Comparison of ENCODE assay signal across 18 cellular contexts in genomic region chr15:52068004-52068403, GRCh38. TPM values are rescaled to one million over a fixed set of nuclear protein-coding genes. Genes with fewer than 3 reads are reported as not detected.
DNase-seq lines count a peak whose midpoint lies in the region; ATAC-seq and TF ChIP-seq lines count a peak whose summit lies in the region.
"Had no signal": no experiment of that assay in that cellular context is flagged by ENCODE, and none has a peak within 500 bp of the region (broad histone marks: within the 10 kb centered on the region; RNA-seq: fewer than 3 reads in every experiment).

No MANE protein-coding gene starts in this region.

- H2AFZ ChIP-seq in PC-3 (ENCODE audit: low read length) (no peak overlapping the region), mammary epithelial cell (ENCODE audit: low read depth, low read length) (no peak overlapping the region)

- no peak overlapping the region for H3K4me2 ChIP-seq in PC-3 (ENCODE audit: low read length)
- peak overlapping the region; percentile 29 for H3K4me2 ChIP-seq in mammary epithelial cell (ENCODE audit: insufficient read depth, low read depth, low read length)

- H3K27me3 ChIP-seq in CD4-positive, CD25-positive, alpha-beta regulatory T cell (ENCODE audit: control insufficient read depth, insufficient read depth, low read length), result no peaks in the 10 kb centered on the region
- H3K27me3 ChIP-seq in PC-3 (ENCODE audit: low read length) (no peaks in the 10 kb centered on the region), mammary epithelial cell (ENCODE audit: insufficient read depth, low read length) (no peaks in the 10 kb centered on the region), endodermal cell (ENCODE audit: control insufficient read depth, insufficient read depth, low read length, poor library complexity, severe bottlenecking) (no peaks in the 10 kb centered on the region)
- H3K27me3 ChIP-seq: right atrium auricular region, stomach had no signal

- peaks cover 15 to 23% (median 16%) of the 10 kb centered on the region in 4 donors for H3K4me1 Mint-ChIP-seq in CD4-positive, CD25-positive, alpha-beta regulatory T cell
- H3K4me1 Mint-ChIP-seq in endodermal cell, result peaks cover 10% of the 10 kb centered on the region

- CTCF ChIA-PET in PC-3 (lab: Charles Lee), result no interaction called here
- CTCF ChIA-PET in mammary epithelial cell (lab: Charles Lee; ENCODE audit: low non-redundant PET), result no interaction called here

- TSS peak; percentile 2 for BruUV-seq in PC-3 (replicated peaks; lab: Mats Ljungman, UMichigan)
- BruUV-seq in mammary epithelial cell (replicated peaks; lab: Mats Ljungman, UMichigan), result no TSS peak

- H3K79me2 ChIP-seq in PC-3 (ENCODE audit: low read length), result no peaks in the 10 kb centered on the region
- peaks cover 3% of the 10 kb centered on the region for H3K79me2 ChIP-seq in mammary epithelial cell (ENCODE audit: insufficient read depth, low read length)

- no peak overlapping the region for H3K4me3 ChIP-seq in CD4-positive, CD25-positive, alpha-beta regulatory T cell (ENCODE audit: low read depth, low read length)
- H3K4me3 ChIP-seq in PC-3 (ENCODE audit: low read length) (no peak overlapping the region), mammary epithelial cell (replicated peaks in 1 of 3; ENCODE audit: insufficient read depth in 1 of 3, low read depth in 2 of 3, low read length in 3 of 3) (no peak overlapping the region), endodermal cell (ENCODE audit: low read length) (no peak overlapping the region)
- H3K4me3 ChIP-seq: right atrium auricular region, stomach had no signal

- WGBS in mammary epithelial cell (ENCODE audit: low coverage, missing lambda C conversion rate), result 0% methylated on average over 1 of the region's 1 CpG
- WGBS in endodermal cell (ENCODE audit: insufficient coverage in 1 of 2, insufficient read length in 1 of 2), 2 experiments, result 100% methylated on average over 1 of the region's 1 CpG; no CpG with 5 or more reads in 1 of the 2 experiments

- in situ Hi-C loops in mammary epithelial cell (cut with MboI; ENCODE audit: low sequenced_read_pairs in 2 of 2), result no loop called here

- no peaks in the 10 kb centered on the region for H3K9me3 Mint-ChIP-seq in CD4-positive, CD25-positive, alpha-beta regulatory T cell
- no peaks in the 10 kb centered on the region for H3K9me3 Mint-ChIP-seq in endodermal cell
- H3K9me3 Mint-ChIP-seq: CD8-positive, alpha-beta T cell had no signal

- ATAC-seq in CD4-positive, CD25-positive, alpha-beta regulatory T cell (ENCODE audit: low read depth in 2 of 2), result no peak
- peak; percentile 35 for ATAC-seq in PC-3
- no peak for ATAC-seq in activated CD4-positive, CD25-positive, alpha-beta regulatory T cell treated with anti-CD3 and anti-CD28 coated beads, Interleukin-2, amount 50 U/mL, for 24 hours
- ATAC-seq: CD8-positive, alpha-beta T cell; HCT116; left cardiac atrium had no signal

- intact Hi-C loops in PC-3 (cut with micrococcal nuclease) (no loop called here), mammary epithelial cell (cut with micrococcal nuclease) (no loop called here)

- H3K36me3 ChIP-seq in CD4-positive, CD25-positive, alpha-beta regulatory T cell (ENCODE audit: control insufficient read depth, insufficient read depth, low read length), result peaks cover 21% of the 10 kb centered on the region
- H3K36me3 ChIP-seq in PC-3 (ENCODE audit: low read depth, low read length), result no peaks in the 10 kb centered on the region
- peaks cover 3% of the 10 kb centered on the region for H3K36me3 ChIP-seq in mammary epithelial cell (ENCODE audit: insufficient read depth, low read length)
- peaks cover 24% of the 10 kb centered on the region for H3K36me3 ChIP-seq in endodermal cell (ENCODE audit: control insufficient read depth, insufficient read depth, low read length)

- H3K36me3 Mint-ChIP-seq in CD4-positive, CD25-positive, alpha-beta regulatory T cell, result peaks cover 21% of the 10 kb centered on the region
- H3K36me3 Mint-ChIP-seq in endodermal cell (ENCODE audit: low read depth), result peaks cover 18% of the 10 kb centered on the region

- dilution Hi-C loops in mammary epithelial cell (cut with HindIII; ENCODE audit: low sequenced_read_pairs), result loop anchor here (5.0 kb wide), 1 partner anchor 46 kb away; no protein-coding TSS in a partner anchor

- no peak for TF ChIP-seq CTCF in PC-3 (conservative IDR thresholded peaks at IDR 0.05; ENCODE audit: low read depth, low read length)
- no peak for TF ChIP-seq CTCF in mammary epithelial cell (conservative IDR thresholded peaks at IDR 0.05 in 1 of 2, IDR thresholded peaks at IDR 0.05 in 1 of 2; ENCODE audit: extremely low read depth in 1 of 2, insufficient read depth in 1 of 2, low read depth in 1 of 2, low read length in 2 of 2)
- TF ChIP-seq CTCF in endodermal cell (conservative IDR thresholded peaks at IDR 0.05), result no peak

- no peak overlapping the region for H3K9ac ChIP-seq in PC-3 (ENCODE audit: low read length)
- no peak overlapping the region for H3K9ac ChIP-seq in mammary epithelial cell (ENCODE audit: insufficient read depth, low read length)
- no peak overlapping the region for H3K9ac ChIP-seq in endodermal cell (ENCODE audit: extremely low read depth, low read length, poor library complexity, severe bottlenecking)

- peaks cover 10% of the 10 kb centered on the region for H3K4me1 ChIP-seq in CD4-positive, CD25-positive, alpha-beta regulatory T cell (ENCODE audit: control insufficient read depth, insufficient read depth, low read length, poor library complexity, severe bottlenecking)
- H3K4me1 ChIP-seq in PC-3 (ENCODE audit: insufficient read depth, low read length) (no peaks in the 10 kb centered on the region), mammary epithelial cell (ENCODE audit: insufficient read depth, low read length) (peaks cover 46% of the 10 kb centered on the region), endodermal cell (ENCODE audit: control insufficient read depth, insufficient read depth, low read length) (peaks cover 7% of the 10 kb centered on the region)
- H3K4me1 ChIP-seq: right atrium auricular region had no signal

- no peak overlapping the region for H3K4me3 Mint-ChIP-seq in CD4-positive, CD25-positive, alpha-beta regulatory T cell
- no peak overlapping the region for H3K4me3 Mint-ChIP-seq in endodermal cell
- H3K4me3 Mint-ChIP-seq: CD8-positive, alpha-beta T cell had no signal

- no peaks in the 10 kb centered on the region for H3K9me2 ChIP-seq in PC-3 (replicated peaks; ENCODE audit: low read length)

- peak overlapping the region in 2 of 3 donors; percentile 66 to 82 for H3K27ac Mint-ChIP-seq in CD4-positive, CD25-positive, alpha-beta regulatory T cell
- no peak overlapping the region for H3K27ac Mint-ChIP-seq in endodermal cell

- POLR2A ChIA-PET in PC-3 (lab: Charles Lee; ENCODE audit: unreplicated experiment), result no interaction called here

- no peaks in the 10 kb centered on the region for H4K20me1 ChIP-seq in PC-3 (ENCODE audit: low read length)
- H4K20me1 ChIP-seq in mammary epithelial cell (ENCODE audit: insufficient read depth, low read length), result no peaks in the 10 kb centered on the region

- no peak overlapping the region for H3K27ac ChIP-seq in CD4-positive, CD25-positive, alpha-beta regulatory T cell (ENCODE audit: insufficient read depth, low read length, poor library complexity, severe bottlenecking)
- H3K27ac ChIP-seq in PC-3 (ENCODE audit: low read length) (no peak overlapping the region), mammary epithelial cell (ENCODE audit: insufficient read depth, low read depth, low read length) (peak overlapping the region; percentile 76), endodermal cell (ENCODE audit: low read depth, low read length) (no peak overlapping the region)
- H3K27ac ChIP-seq: right atrium auricular region, stomach had no signal

- no peak for DNase-seq in CD4-positive, CD25-positive, alpha-beta regulatory T cell
- DNase-seq in PC-3 (no peak), mammary epithelial cell (peak; percentile 72), foreskin melanocyte (peak; percentile 64), medulla oblongata (ENCODE audit: extremely low spot score) (no peak), endodermal cell (no peak)
- DNase-seq in effector CD8-positive, alpha-beta T cell (lab: John Stamatoyannopoulos, UW), result no peak
- DNase-seq: aorta; CD8-positive, alpha-beta T cell; cortex of kidney; left cardiac atrium; NCI-H1694; SIG-M5; stomach had no signal

- no peaks in the 10 kb centered on the region for H3K9me3 ChIP-seq in CD4-positive, CD25-positive, alpha-beta regulatory T cell (ENCODE audit: control insufficient read depth in 2 of 2, low read length in 2 of 2)
- no peaks in the 10 kb centered on the region for H3K9me3 ChIP-seq in PC-3 (ENCODE audit: low read length)
- H3K9me3 ChIP-seq in mammary epithelial cell (replicated peaks; ENCODE audit: insufficient read depth, low read length), result no peaks in the 10 kb centered on the region
- no peaks in the 10 kb centered on the region for H3K9me3 ChIP-seq in endodermal cell (ENCODE audit: control insufficient read depth, low read length)
- H3K9me3 ChIP-seq: right atrium auricular region, stomach had no signal

- H3K27me3 Mint-ChIP-seq in CD4-positive, CD25-positive, alpha-beta regulatory T cell, result no peaks in the 10 kb centered on the region
- peaks cover 5% of the 10 kb centered on the region for H3K27me3 Mint-ChIP-seq in endodermal cell (ENCODE audit: insufficient read depth)

- H3F3A ChIP-seq in PC-3 (ENCODE audit: low read length, unreplicated experiment), result no peaks in the 10 kb centered on the region

RNA-seq across cellular contexts. Expression of gene BCL2L10, which starts 44.6 kb away (rescaled TPM):
- 0.42 TPM for total RNA-seq in CD4-positive, CD25-positive, alpha-beta regulatory T cell
- polyA plus RNA-seq in CD4-positive, CD25-positive, alpha-beta regulatory T cell, result under 1 TPM in 1 of 4 donors, not detected in 3; 0.23 TPM
- total RNA-seq in PC-3 (2014; rRNA removed), result 1.8 TPM in 1 of 2 replicates, not detected in the other
- 1 to 10 TPM in 1 of 2 donors, not detected in 1; 2.2 TPM for total RNA-seq in mammary epithelial cell
- 0.39 TPM for polyA plus RNA-seq in mammary epithelial cell
- polyA minus RNA-seq in mammary epithelial cell, result 5.5 TPM
- total RNA-seq in endodermal cell, result 1 to 10 TPM in 1 of 2 donors, not detected in 1; 1.5 TPM
- polyA plus RNA-seq in endodermal cell (2013, experiment 1 of 2), result not detected
- polyA plus RNA-seq in endodermal cell (2013, experiment 2 of 2), result 0.29 TPM
- total RNA-seq: aorta, left cardiac atrium, mononuclear cell had no signal
- polyA plus RNA-seq: aorta had no signal

RNA-seq across cellular contexts. Expression of gene MAPK6, which starts 49.0 kb away (rescaled TPM):
- 49.4 TPM for total RNA-seq in CD4-positive, CD25-positive, alpha-beta regulatory T cell
- 10 to 100 TPM in 2 of 4 donors, 1 to 10 TPM in 2; 8.2 to 15.9 (median 10.4) TPM for polyA plus RNA-seq in CD4-positive, CD25-positive, alpha-beta regulatory T cell
- total RNA-seq in PC-3 (2014; rRNA removed), result 21.9 and 22.5 TPM in 2 replicates
- total RNA-seq in mammary epithelial cell, result 100 to 1,000 TPM in 1 of 2 donors, 10 to 100 TPM in 1; 99.9 to 105 TPM
- 42.5 TPM for polyA plus RNA-seq in mammary epithelial cell
- polyA minus RNA-seq in mammary epithelial cell, result 76.9 TPM
- 10 to 100 TPM; 80.2 to 81.6 TPM for total RNA-seq in endodermal cell
- polyA plus RNA-seq in endodermal cell (2013, experiment 1 of 2), result 81.4 TPM
- 81.6 TPM for polyA plus RNA-seq in endodermal cell (2013, experiment 2 of 2)

Comparison
In these comparisons a context has a peak if more than half of its experiments do, and no peak if none do; other contexts are left out.
1. DNase-seq: peak in mammary epithelial cell (single experiment) and foreskin melanocyte (single experiment); none in CD4-positive, CD25-positive, alpha-beta regulatory T cell (0 of 3), PC-3 (single experiment), medulla oblongata (single experiment), endodermal cell (single experiment) and effector CD8-positive, alpha-beta T cell (single experiment).